8 cellular contexts compared by ENCODE assay signal in genomic region chr11:65386307-65387081, GRCh38. TPM values are rescaled to one million over a fixed set of nuclear protein-coding genes. Genes with fewer than 3 reads are reported as not detected.
DNase-seq lines count a peak whose midpoint lies in the region; ATAC-seq and TF ChIP-seq lines count a peak whose summit lies in the region.

TSS of gene FRMD8 (plus strand) at chr11:65386637. CDS start at chr11:65387037, 400 bp downstream.

- TF ChIP-seq CTCF in tibial artery (IDR thresholded peaks at IDR 0.05) = no peak

- intact Hi-C loops in T-helper 1 cell treated with Interleukin-12 subunit alpha and Interleukin-12 subunit beta and Interleukin-4 antibody, amounts not matched to agents 30 ng/mL and 1 ng/mL, for 36 hours (cut with micrococcal nuclease) = loop anchor here (1.0 kb wide), 1 partner anchor 229 kb away; the partner anchor contains the start of gene PCNX3
- intact Hi-C loops in cardiac septum (cut with DNase I) (no loop called here), tibial artery (cut with DNase I; ENCODE audit: low total_unique reads) (no loop called here)

- no peaks in the 10 kb centered on the region for H3K9me3 ChIP-seq in tibial artery

- DNase-seq in C1 segment of cervical spinal cord (lab: John Stamatoyannopoulos, UW) (peak; percentile 49 to 94 (median 86)), NCI-H128 (lab: John Stamatoyannopoulos, UW; ENCODE audit: unreplicated experiment) (peak; percentile 61), cardiac septum (ENCODE audit: low spot score) (peak; percentile 97), pons (ENCODE audit: low spot score) (peak; percentile 89), tibial artery (peak; percentile 92 to 96)

- WGBS in adipose tissue, 3 donors = 1 to 2% (median 1%) methylated on average over 64 to 70 of the region's 70 CpGs

- peaks cover 9 to 83% (median 67%) of the 10 kb centered on the region in 4 donors for H3K4me1 ChIP-seq in tibial artery

- H3K4me3 ChIP-seq in tibial artery = peak within 1 kb of the TSS; percentile 88 to 93

- H3K36me3 ChIP-seq in tibial artery = peaks cover 0 to 17% (median 0%) of the 10 kb centered on the region in 3 donors

- no peaks in the 10 kb centered on the region for H3K27me3 ChIP-seq in tibial artery

- ATAC-seq in GM21619 (IDR thresholded peaks at IDR 0.05; ENCODE audit: unreplicated experiment) = peak; percentile 25

- H3K27ac ChIP-seq in adipose tissue (ENCODE audit: low read depth, low read length) = peak within 1 kb of the TSS; percentile 75
- H3K27ac ChIP-seq in tibial artery = peak within 1 kb of the TSS; percentile 96 to 97

RNA-seq across cellular contexts. Expression of gene FRMD8, which starts in this region (rescaled TPM):
- 57.5 and 61.6 TPM in 2 replicates for total RNA-seq in T-helper 1 cell treated with Interleukin-12 subunit alpha and Interleukin-12 subunit beta and Interleukin-4 antibody, amounts not matched to agents 30 ng/mL and 1 ng/mL, for 36 hours
- polyA plus RNA-seq in adipose tissue = 10 to 100 TPM; 16.5 to 30.6 (median 17.3) TPM
- 14.4 TPM for total RNA-seq in cardiac septum

Comparison
In these comparisons a context has a peak if more than half of its experiments do, and no peak if none do; other contexts are left out.
1. Peak in every context shown above with its lines: DNase-seq, ATAC-seq, H3K4me3 ChIP-seq and H3K27ac ChIP-seq.